In genomic region chr11:67268036-67268683, GRCh38 we compare ENCODE assay signal across 8 cellular contexts. TPM values are rescaled to one million over a fixed set of nuclear protein-coding genes. Genes with fewer than 3 reads are reported as not detected.
DNase-seq lines count a peak whose midpoint lies in the region; ATAC-seq, FAIRE-seq and TF ChIP-seq lines count a peak whose summit lies in the region.

No MANE protein-coding gene starts in this region.

- CTCF ChIA-PET in K562 (lab: Yijun Ruan, JAX; ENCODE audit: low intra/inter-chr PET ratio): interaction anchor here (3.5 kb wide), 1 partner anchor 49 kb away, joined by 35 read pairs; no protein-coding TSS in a partner anchor

- TF ChIP-seq POLR2A in Peyer's patch (IDR thresholded peaks at IDR 0.05) (no peak), K562 (conservative IDR thresholded peaks at IDR 0.05) (no peak)

- peak overlapping the region; percentile 99 to 100 (median 100) for H3K4me2 ChIP-seq in BLaER1 treated with 17β-estradiol and CSF1 and Interleukin-3, amounts not matched to agents 10 nM and 100 nM
- peak overlapping the region; percentile 93 for H3K4me2 ChIP-seq in K562 (ENCODE audit: insufficient read depth, low read length)

- in situ Hi-C loops in K562 (cut with MboI): no loop called here

- peaks cover 0 to 49% (median 40%) of the 10 kb centered on the region in 11 experiments; a peak in 13 of 22 replicates for H4K20me1 ChIP-seq in BLaER1 treated with 17β-estradiol and CSF1 and Interleukin-3, amounts not matched to agents 10 nM and 100 nM
- H4K20me1 ChIP-seq in K562 (replicated peaks; ENCODE audit: control insufficient read depth, insufficient read depth, low read length): peaks cover 20% of the 10 kb centered on the region; the same call in 1 of the 2 replicates

- TF ChIP-seq RAD21 in K562 (CRISPR knock-in tag; conservative IDR thresholded peaks at IDR 0.05 in 1 of 2, IDR thresholded peaks at IDR 0.05 in 1 of 2): no peak

- TF ChIP-seq CTCF in Peyer's patch (IDR thresholded peaks at IDR 0.05) (no peak), K562 (IDR thresholded peaks at IDR 0.05 in 2 of 3, conservative IDR thresholded peaks at IDR 0.05 in 1 of 3; ENCODE audit: insufficient read depth in 2 of 3, low read depth in 1 of 3, low read length in 3 of 3) (no peak)

- FAIRE-seq in K562 (lab: Jason Lieb, UNC) (peak; percentile 69), urothelium cell line (lab: Jason Lieb, UNC) (no peak)

- peak overlapping the region; percentile 93 to 100 (median 99) for H3K9ac ChIP-seq in BLaER1 treated with 17β-estradiol and CSF1 and Interleukin-3, amounts not matched to agents 10 nM and 100 nM
- H3K9ac ChIP-seq in K562 (ENCODE audit: insufficient read depth in 1 of 2, low read depth in 2 of 2, low read length in 2 of 2): peak overlapping the region; percentile 81 to 96

- no peaks in the 10 kb centered on the region for H3K9me3 ChIP-seq in BLaER1 treated with 17β-estradiol and CSF1 and Interleukin-3, amounts not matched to agents 10 nM and 100 nM (replicated peaks in 1 of 11)
- no peaks in the 10 kb centered on the region for H3K9me3 ChIP-seq in Peyer's patch
- no peaks in the 10 kb centered on the region for H3K9me3 ChIP-seq in K562 (replicated peaks; ENCODE audit: control insufficient read depth, insufficient read depth, low read depth, low read length)
- no peaks in the 10 kb centered on the region for H3K9me3 ChIP-seq in mesodermal cell (ENCODE audit: control insufficient read depth, low read length)
- H3K9me3 ChIP-seq in thymus (ENCODE audit: control insufficient read depth): no peaks in the 10 kb centered on the region

- peaks cover 7% of the 10 kb centered on the region for H3K9me1 ChIP-seq in K562 (ENCODE audit: control insufficient read depth, insufficient read depth, low read length)

- BruUV-seq in K562 (replicated peaks; lab: Mats Ljungman, UMichigan): no TSS peak

- H3K27ac ChIP-seq in BLaER1 treated with 17β-estradiol and CSF1 and Interleukin-3, amounts not matched to agents 10 nM and 100 nM: peak overlapping the region; percentile 92 to 100 (median 99)
- H3K27ac ChIP-seq in Peyer's patch (peak overlapping the region; percentile 90 to 100 (median 98)), K562 (ENCODE audit: extremely low read depth, low read depth, low read length) (peak overlapping the region; percentile 79; the same call in 2 of the 3 replicates), mesodermal cell (ENCODE audit: low read depth, low read length, severe bottlenecking) (no peak overlapping the region), thymus (ENCODE audit: low read depth) (peak overlapping the region; percentile 95)

- peak overlapping the region; percentile 87 to 100 (median 99) for H3K4me3 ChIP-seq in BLaER1 treated with 17β-estradiol and CSF1 and Interleukin-3, amounts not matched to agents 10 nM and 100 nM
- H3K4me3 ChIP-seq in Peyer's patch (peak overlapping the region; percentile 72 to 98 (median 94)), K562 (peak overlapping the region; percentile 96; the same call in 1 of the 2 replicates), mesodermal cell (ENCODE audit: extremely low read depth, insufficient read depth, low read length, poor library complexity, severe bottlenecking) (peak overlapping the region; percentile 88), thymus (ENCODE audit: low read length) (peak overlapping the region; percentile 92)

- H3K36me3 ChIP-seq in BLaER1 treated with 17β-estradiol and CSF1 and Interleukin-3, amounts not matched to agents 10 nM and 100 nM: peaks cover 47 to 63% (median 56%) of the 10 kb centered on the region in 11 experiments
- peaks cover 0 to 21% (median 0%) of the 10 kb centered on the region in 3 donors for H3K36me3 ChIP-seq in Peyer's patch
- H3K36me3 ChIP-seq in K562 (ENCODE audit: control insufficient read depth, insufficient read depth, low read length): peaks cover 59% of the 10 kb centered on the region; the same call in 2 of the 3 replicates
- peaks cover 18% of the 10 kb centered on the region for H3K36me3 ChIP-seq in mesodermal cell (ENCODE audit: control insufficient read depth, insufficient read depth, low read length)
- H3K36me3 ChIP-seq in thymus (ENCODE audit: control insufficient read depth, insufficient read depth): peaks cover 29% of the 10 kb centered on the region

- 52% methylated on average over 19 of the region's 20 CpGs for WGBS in K562 (ENCODE audit: insufficient coverage, low coverage, missing lambda C conversion rate)
- WGBS in mesodermal cell (ENCODE audit: insufficient coverage in 2 of 2), 2 experiments: 94 to 95% methylated on average over 18 to 20 of the region's 20 CpGs
- 5% methylated on average over 20 of the region's 20 CpGs for WGBS in thymus

- no peaks in the 10 kb centered on the region for H3K27me3 ChIP-seq in BLaER1 treated with 17β-estradiol and CSF1 and Interleukin-3, amounts not matched to agents 10 nM and 100 nM
- H3K27me3 ChIP-seq in Peyer's patch: no peaks in the 10 kb centered on the region
- H3K27me3 ChIP-seq in K562 (ENCODE audit: control insufficient read depth in 2 of 2, insufficient read depth in 2 of 2, low read length in 2 of 2): no peaks in the 10 kb centered on the region
- H3K27me3 ChIP-seq in thymus (ENCODE audit: control insufficient read depth, insufficient read depth): no peaks in the 10 kb centered on the region

- peak; percentile 51 to 79 (median 76) for DNase-seq in Peyer's patch
- no peak for DNase-seq in K562 (ENCODE audit: extremely low read depth in 1 of 4, low spot score in 3 of 4)
- DNase-seq in urothelium cell line (ENCODE audit: low spot score): no peak

- intact Hi-C loops in K562 (cut with micrococcal nuclease): no loop called here

- no peak for TF ChIP-seq EP300 in K562 (IDR thresholded peaks at IDR 0.05; ENCODE audit: low read length)

- H2AFZ ChIP-seq in K562 (ENCODE audit: low read depth, low read length): no peak overlapping the region

- ATAC-seq in GM21576 (IDR thresholded peaks at IDR 0.05; ENCODE audit: unreplicated experiment) (peak; percentile 41), K562 (no peak), GM18498 (IDR thresholded peaks at IDR 0.05; ENCODE audit: unreplicated experiment) (no peak)

- POLR2A ChIA-PET in K562 (lab: Yijun Ruan, JAX): interaction anchor here (0.7 to 2.4 kb wide), 3 partner anchors 9 to 86 kb away, joined by 3 to 12 read pairs (median 4); no protein-coding TSS in a partner anchor

- H3K4me1 ChIP-seq in BLaER1 treated with 17β-estradiol and CSF1 and Interleukin-3, amounts not matched to agents 10 nM and 100 nM: peaks cover 75 to 84% (median 77%) of the 10 kb centered on the region in 10 experiments
- H3K4me1 ChIP-seq in Peyer's patch: peaks cover 15 to 64% (median 58%) of the 10 kb centered on the region in 4 donors
- peaks cover 34 to 68% of the 10 kb centered on the region in 2 experiments for H3K4me1 ChIP-seq in K562 (replicated peaks in 1 of 2; ENCODE audit: control insufficient read depth in 2 of 2, insufficient read depth in 2 of 2, low read length in 2 of 2)
- H3K4me1 ChIP-seq in mesodermal cell (ENCODE audit: control insufficient read depth, insufficient read depth, low read length, poor library complexity, severe bottlenecking): peaks cover 35% of the 10 kb centered on the region
- peaks cover 51% of the 10 kb centered on the region for H3K4me1 ChIP-seq in thymus (ENCODE audit: control insufficient read depth, insufficient read depth, low read length)

- peaks cover 69% of the 10 kb centered on the region for H3K79me2 ChIP-seq in K562 (ENCODE audit: control insufficient read depth, insufficient read depth, low read length)

RNA-seq across cellular contexts. Expression of gene GRK2, which starts 1.9 kb away (rescaled TPM):
- total RNA-seq in Peyer's patch (100 to 1,000 TPM; 103 to 276 (median 163) TPM), K562 (2014; rRNA removed) (83.1 and 97.8 TPM in 2 replicates), K562 (2014; rRNA removed; fragmentation: Illumina TruSeq; extraction: Trizol) (27.8 and 41.7 TPM in 2 replicates), K562 (2015; rRNA removed; fragmentation: Illumina TruSeq; extraction: Trizol) (40.6 and 42.2 TPM in 2 replicates), K562 (2021) (93.3 and 95.3 TPM in 2 replicates)
- total RNA-seq in K562 (2011; cell fraction: chromatin; rRNA removed; ENCODE audit: low replicate concordance): 64.7 and 214 TPM in 2 replicates
- 185 and 206 TPM in 2 replicates for total RNA-seq in K562 (2011; cell fraction: nucleolus; rRNA removed)
- 62.7 and 78.2 TPM in 2 replicates for total RNA-seq in K562 (2011; cell fraction: nucleoplasm; rRNA removed)
- polyA plus RNA-seq in K562 (2011; rRNA removed) (63.4 and 98.5 TPM in 2 replicates), K562 (2014; fragmentation: Illumina TruSeq; extraction: Trizol) (56.5 and 65.3 TPM in 2 replicates), K562 (2014; fragmentation: Nextera tagmentation; extraction: Ambion mirVana) (under 1 TPM; 0.24 to 0.82 TPM), K562 (2014; rRNA removed) (95.8 and 96.0 TPM in 2 replicates), thymus (158 TPM)
- 70.8 and 122 TPM in 2 replicates for polyA plus RNA-seq in K562 (2011; cell fraction: cytosol; rRNA removed)
- 259 and 262 TPM in 2 replicates for polyA plus RNA-seq in K562 (2011; cell fraction: nucleus; rRNA removed)
- polyA plus RNA-seq in K562 (2012): 87.6 and 130 TPM in 2 replicates
- polyA minus RNA-seq in K562 (2011; rRNA and poly(A)+ RNA removed): 36.9 and 61.5 TPM in 2 replicates
- polyA minus RNA-seq in K562 (2011; cell fraction: cytosol; rRNA and poly(A)+ RNA removed): 89.3 and 92.9 TPM in 2 replicates
- polyA minus RNA-seq in K562 (2011; cell fraction: nucleus; rRNA and poly(A)+ RNA removed): 57.5 and 75.9 TPM in 2 replicates
- 46.3 TPM for polyA plus RNA-seq in mesodermal cell (2013, experiment 1 of 2)
- polyA plus RNA-seq in mesodermal cell (2013, experiment 2 of 2): 36.4 TPM

RNA-seq across cellular contexts. Expression of gene ANKRD13D, which starts 20.9 kb away (rescaled TPM):
- total RNA-seq in Peyer's patch (10 to 100 TPM; 25.4 to 97.4 (median 41.5) TPM), K562 (2014; rRNA removed) (28.6 and 30.5 TPM in 2 replicates), K562 (2014; rRNA removed; fragmentation: Illumina TruSeq; extraction: Trizol) (5.3 and 7.9 TPM in 2 replicates), K562 (2015; rRNA removed; fragmentation: Illumina TruSeq; extraction: Trizol) (19.6 and 25.1 TPM in 2 replicates), K562 (2021) (37.3 and 40.9 TPM in 2 replicates)
- total RNA-seq in K562 (2011; cell fraction: chromatin; rRNA removed; ENCODE audit: low replicate concordance): 105 and 289 TPM in 2 replicates
- total RNA-seq in K562 (2011; cell fraction: nucleolus; rRNA removed): 185 and 212 TPM in 2 replicates
- total RNA-seq in K562 (2011; cell fraction: nucleoplasm; rRNA removed): 120 and 126 TPM in 2 replicates
- polyA plus RNA-seq in K562 (2011; rRNA removed) (22.4 and 36.6 TPM in 2 replicates), K562 (2014; fragmentation: Illumina TruSeq; extraction: Trizol) (15.8 and 20.8 TPM in 2 replicates), K562 (2014; fragmentation: Nextera tagmentation; extraction: Ambion mirVana) (1 to 10 TPM in 1 of 2 experiments, under 1 TPM in 1; 0.94 to 1.9 TPM), K562 (2014; rRNA removed) (38.8 and 40.8 TPM in 2 replicates), thymus (99.1 TPM)
- 28.9 and 46.9 TPM in 2 replicates for polyA plus RNA-seq in K562 (2011; cell fraction: cytosol; rRNA removed)
- polyA plus RNA-seq in K562 (2011; cell fraction: nucleus; rRNA removed): 147 and 217 TPM in 2 replicates
- 22.5 and 55.8 TPM in 2 replicates for polyA plus RNA-seq in K562 (2012)
- polyA minus RNA-seq in K562 (2011; rRNA and poly(A)+ RNA removed): 9.5 and 12.1 TPM in 2 replicates
- polyA minus RNA-seq in K562 (2011; cell fraction: cytosol; rRNA and poly(A)+ RNA removed): 10.6 and 13.5 TPM in 2 replicates
- 54.4 and 59.6 TPM in 2 replicates for polyA minus RNA-seq in K562 (2011; cell fraction: nucleus; rRNA and poly(A)+ RNA removed)
- polyA plus RNA-seq in mesodermal cell (2013, experiment 1 of 2): 31.7 TPM
- polyA plus RNA-seq in mesodermal cell (2013, experiment 2 of 2): 24.3 TPM

RNA-seq across cellular contexts. Expression of gene SSH3, which starts 35.2 kb away (rescaled TPM):
- 100 to 1,000 TPM in 2 of 4 donors, 10 to 100 TPM in 2; 55.9 to 128 (median 99.9) TPM for total RNA-seq in Peyer's patch
- 1.5 and 6.8 TPM in 2 replicates for total RNA-seq in K562 (2011; cell fraction: chromatin; rRNA removed; ENCODE audit: low replicate concordance)
- 2.8 and 3.3 TPM in 2 replicates for total RNA-seq in K562 (2011; cell fraction: nucleolus; rRNA removed)
- 0.92 and 1.3 TPM in 2 replicates for total RNA-seq in K562 (2011; cell fraction: nucleoplasm; rRNA removed)
- 0.12 and 0.27 TPM in 2 replicates for total RNA-seq in K562 (2014; rRNA removed)
- total RNA-seq in K562 (2014; rRNA removed; fragmentation: Illumina TruSeq; extraction: Trizol): not detected in 2 replicates
- 0.14 and 0.68 TPM in 2 replicates for total RNA-seq in K562 (2015; rRNA removed; fragmentation: Illumina TruSeq; extraction: Trizol)
- 1.0 and 1.5 TPM in 2 replicates for total RNA-seq in K562 (2021)
- 0.07 and 0.88 TPM in 2 replicates for polyA plus RNA-seq in K562 (2011; rRNA removed)
- 0.12 and 0.39 TPM in 2 replicates for polyA plus RNA-seq in K562 (2011; cell fraction: cytosol; rRNA removed)
- polyA plus RNA-seq in K562 (2011; cell fraction: nucleus; rRNA removed): 1.3 and 3.4 TPM in 2 replicates
- 1.3 and 1.4 TPM in 2 replicates for polyA plus RNA-seq in K562 (2012)
- 0.19 and 0.24 TPM in 2 replicates for polyA plus RNA-seq in K562 (2014; fragmentation: Illumina TruSeq; extraction: Trizol)
- polyA plus RNA-seq in K562 (2014; fragmentation: Nextera tagmentation; extraction: Ambion mirVana): not detected
- 0.24 and 0.90 TPM in 2 replicates for polyA plus RNA-seq in K562 (2014; rRNA removed)
- 0.09 TPM in 1 of 2 replicates, not detected in the other for polyA minus RNA-seq in K562 (2011; rRNA and poly(A)+ RNA removed)
- 0.48 TPM in 1 of 2 replicates, not detected in the other for polyA minus RNA-seq in K562 (2011; cell fraction: cytosol; rRNA and poly(A)+ RNA removed)
- 0.89 and 1.5 TPM in 2 replicates for polyA minus RNA-seq in K562 (2011; cell fraction: nucleus; rRNA and poly(A)+ RNA removed)
- 23.4 TPM for polyA plus RNA-seq in mesodermal cell (2013, experiment 1 of 2)
- polyA plus RNA-seq in mesodermal cell (2013, experiment 2 of 2): 15.9 TPM
- 11.8 TPM for polyA plus RNA-seq in thymus

Comparison
In these comparisons a context has a peak if more than half of its experiments do, and no peak if none do; other contexts are left out.
1. DNase-seq: peak in Peyer's patch (3 of 3); none in K562 (0 of 4) and urothelium cell line (single experiment).
2. RNA of gene SSH3, which starts 35.2 kb away (total RNA-seq): 55.9 to 128 TPM in Peyer's patch; 0.12 to 6.8 TPM in K562; every median in the first group is over 4 times any median in the second.
3. Peak in every context shown above with its lines, with median percentiles within 50 percentile points of each other: H3K4me3 ChIP-seq.